In the genomic region with DNA sequence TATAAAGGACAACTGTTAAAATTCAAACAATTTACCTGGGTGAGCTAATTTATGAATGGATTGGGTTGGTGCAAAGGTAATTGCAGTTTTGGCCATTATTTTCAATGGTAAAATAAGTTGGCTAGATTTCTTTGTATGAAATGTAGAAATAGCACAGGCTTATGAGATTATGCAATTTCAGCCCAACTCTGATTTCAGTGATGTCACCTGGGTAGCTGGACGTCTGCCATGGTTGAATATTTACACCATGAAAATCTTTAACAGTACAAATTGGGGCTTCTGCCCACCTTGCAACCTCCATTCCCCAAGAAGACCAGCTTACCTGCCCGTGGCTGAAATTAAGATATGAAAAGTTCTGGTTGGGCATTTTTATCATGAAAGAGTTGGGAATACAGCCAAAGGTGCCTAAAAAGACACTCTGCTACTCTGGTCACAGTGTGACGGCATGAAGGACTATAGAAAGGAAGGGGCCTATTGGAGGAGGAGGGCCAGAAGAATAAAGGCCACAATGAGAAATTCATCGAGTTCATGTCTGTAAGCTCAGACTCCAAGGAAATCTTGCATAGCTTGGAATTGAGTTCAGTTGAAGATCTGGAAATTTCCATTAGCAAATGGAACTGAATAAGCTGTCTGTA, we compare ENCODE assay signal across 1 cellular context.
TF ChIP-seq lines count a peak whose summit lies in the region.

No MANE protein-coding gene starts in this region.

TF ChIP-seq in liver, 16 proteins besides CTCF, POLR2A, EP300 and RAD21 (continued from another document):
- TF ChIP-seq, protein P1, sequence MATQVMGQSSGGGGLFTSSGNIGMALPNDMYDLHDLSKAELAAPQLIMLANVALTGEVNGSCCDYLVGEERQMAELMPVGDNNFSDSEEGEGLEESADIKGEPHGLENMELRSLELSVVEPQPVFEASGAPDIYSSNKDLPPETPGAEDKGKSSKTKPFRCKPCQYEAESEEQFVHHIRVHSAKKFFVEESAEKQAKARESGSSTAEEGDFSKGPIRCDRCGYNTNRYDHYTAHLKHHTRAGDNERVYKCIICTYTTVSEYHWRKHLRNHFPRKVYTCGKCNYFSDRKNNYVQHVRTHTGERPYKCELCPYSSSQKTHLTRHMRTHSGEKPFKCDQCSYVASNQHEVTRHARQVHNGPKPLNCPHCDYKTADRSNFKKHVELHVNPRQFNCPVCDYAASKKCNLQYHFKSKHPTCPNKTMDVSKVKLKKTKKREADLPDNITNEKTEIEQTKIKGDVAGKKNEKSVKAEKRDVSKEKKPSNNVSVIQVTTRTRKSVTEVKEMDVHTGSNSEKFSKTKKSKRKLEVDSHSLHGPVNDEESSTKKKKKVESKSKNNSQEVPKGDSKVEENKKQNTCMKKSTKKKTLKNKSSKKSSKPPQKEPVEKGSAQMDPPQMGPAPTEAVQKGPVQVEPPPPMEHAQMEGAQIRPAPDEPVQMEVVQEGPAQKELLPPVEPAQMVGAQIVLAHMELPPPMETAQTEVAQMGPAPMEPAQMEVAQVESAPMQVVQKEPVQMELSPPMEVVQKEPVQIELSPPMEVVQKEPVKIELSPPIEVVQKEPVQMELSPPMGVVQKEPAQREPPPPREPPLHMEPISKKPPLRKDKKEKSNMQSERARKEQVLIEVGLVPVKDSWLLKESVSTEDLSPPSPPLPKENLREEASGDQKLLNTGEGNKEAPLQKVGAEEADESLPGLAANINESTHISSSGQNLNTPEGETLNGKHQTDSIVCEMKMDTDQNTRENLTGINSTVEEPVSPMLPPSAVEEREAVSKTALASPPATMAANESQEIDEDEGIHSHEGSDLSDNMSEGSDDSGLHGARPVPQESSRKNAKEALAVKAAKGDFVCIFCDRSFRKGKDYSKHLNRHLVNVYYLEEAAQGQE (IDR thresholded peaks at IDR 0.05), result no peak
- no peak for TF ChIP-seq FOXA1 (IDR thresholded peaks at IDR 0.05)
